8 cellular contexts compared by ENCODE assay signal in the genomic region with DNA sequence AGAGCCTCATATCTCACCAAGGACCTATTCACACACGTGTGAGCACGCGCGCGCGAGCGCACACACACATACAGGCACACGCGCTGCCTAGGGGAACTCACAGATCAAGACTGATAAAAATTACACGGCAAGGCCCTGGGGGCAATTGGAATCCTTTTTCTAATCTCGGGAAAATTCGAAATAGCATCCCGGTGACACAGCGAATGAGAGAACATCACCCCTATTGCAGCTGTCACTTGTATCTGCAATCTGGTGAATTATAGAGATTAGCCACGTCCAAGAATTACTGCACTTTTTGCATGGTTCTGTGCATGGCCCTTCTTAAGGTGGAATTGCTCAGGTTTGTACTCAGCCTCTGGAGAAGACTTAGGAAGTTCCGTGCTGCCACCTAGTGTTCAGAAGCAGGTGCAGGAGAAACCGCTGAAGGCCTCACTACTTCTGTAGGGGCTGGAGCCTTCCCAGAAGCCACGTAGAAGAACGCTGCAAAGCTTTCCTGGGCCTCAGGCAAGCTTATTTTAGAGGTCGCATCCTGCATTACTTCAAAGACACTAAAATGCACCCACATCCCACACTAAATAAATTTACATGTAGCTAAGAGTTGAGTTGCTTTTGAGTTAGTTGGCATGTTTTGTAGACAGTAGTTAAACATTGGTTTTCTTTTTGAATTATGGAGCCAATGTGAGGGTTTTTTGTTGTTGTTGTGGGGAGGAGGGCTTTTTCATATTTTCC.
A peak's percentile ranks its signal among the peaks of the same experiment; 100 is the strongest.
DNase-seq lines count a peak whose midpoint lies in the region; ATAC-seq and TF ChIP-seq lines count a peak whose summit lies in the region.

No MANE protein-coding gene starts in this region.

- DNase-seq in BE2C (peak; percentile 86), GM19240 (ENCODE audit: insufficient read length, low spot score) (peak; percentile 33), NCI-H524 (lab: John Stamatoyannopoulos, UW) (peak; percentile 81 to 87), endodermal cell (peak; percentile 93), memory B cell (ENCODE audit: low spot score in 2 of 2) (peak in 1 of 2 donors; percentile 18)
- DNase-seq in activated CD4-positive, alpha-beta T cell treated with anti-CD3 and anti-CD28 coated beads, Interleukin-2, amount 10 ng/mL, durations not matched to agents 7 days and 5 days, result peak; percentile 68
- DNase-seq in stimulated activated CD8-positive, alpha-beta memory T cell treated with anti-CD3 and anti-CD28 coated beads, Interleukin-4, amount 100 ng/mL, for 48 hours, result peak; percentile 69

- H3K9me3 Mint-ChIP-seq in activated CD4-positive, alpha-beta T cell treated with anti-CD3 and anti-CD28 coated beads, Interleukin-2, amount 10 ng/mL, durations not matched to agents 7 days and 5 days, result no peaks in the 10 kb centered on the region
- H3K9me3 Mint-ChIP-seq in endodermal cell (no peaks in the 10 kb centered on the region), memory B cell (no peaks in the 10 kb centered on the region)

- no peak overlapping the region for H3K27ac ChIP-seq in endodermal cell (ENCODE audit: low read depth, low read length)

- peaks cover 24% of the 10 kb centered on the region for H3K4me1 ChIP-seq in BE2C
- no peaks in the 10 kb centered on the region for H3K4me1 ChIP-seq in endodermal cell (ENCODE audit: control insufficient read depth, insufficient read depth, low read length)

- no peak overlapping the region for H3K4me3 Mint-ChIP-seq in activated CD4-positive, alpha-beta T cell treated with anti-CD3 and anti-CD28 coated beads, Interleukin-2, amount 10 ng/mL, durations not matched to agents 7 days and 5 days
- H3K4me3 Mint-ChIP-seq in endodermal cell (no peak overlapping the region), memory B cell (no peak overlapping the region)

- CTCF ChIA-PET in activated CD4-positive, alpha-beta T cell treated with anti-CD3 and anti-CD28 coated beads, Interleukin-2, amount 10 ng/mL, durations not matched to agents 7 days and 5 days (lab: Charles Lee), result no interaction called here

- H3K27me3 Mint-ChIP-seq in activated CD4-positive, alpha-beta T cell treated with anti-CD3 and anti-CD28 coated beads, Interleukin-2, amount 10 ng/mL, durations not matched to agents 7 days and 5 days, result no peaks in the 10 kb centered on the region
- no peaks in the 10 kb centered on the region for H3K27me3 Mint-ChIP-seq in endodermal cell (ENCODE audit: insufficient read depth)
- no peaks in the 10 kb centered on the region for H3K27me3 Mint-ChIP-seq in memory B cell

- no peaks in the 10 kb centered on the region for H3K4me1 Mint-ChIP-seq in activated CD4-positive, alpha-beta T cell treated with anti-CD3 and anti-CD28 coated beads, Interleukin-2, amount 10 ng/mL, durations not matched to agents 7 days and 5 days
- H3K4me1 Mint-ChIP-seq in endodermal cell, result peaks cover 45% of the 10 kb centered on the region
- no peaks in the 10 kb centered on the region for H3K4me1 Mint-ChIP-seq in memory B cell

- H3K27me3 ChIP-seq in BE2C, result no peaks in the 10 kb centered on the region
- no peaks in the 10 kb centered on the region for H3K27me3 ChIP-seq in endodermal cell (ENCODE audit: control insufficient read depth, insufficient read depth, low read length, poor library complexity, severe bottlenecking)

- WGBS in endodermal cell (ENCODE audit: insufficient coverage in 1 of 2, insufficient read length in 1 of 2), 2 experiments, result 59 to 68% methylated on average over 15 to 20 of the region's 20 CpGs

- H3K9ac ChIP-seq in endodermal cell (ENCODE audit: extremely low read depth, low read length, poor library complexity, severe bottlenecking), result no peak overlapping the region

- POLR2A ChIA-PET in activated CD4-positive, alpha-beta T cell treated with anti-CD3 and anti-CD28 coated beads, Interleukin-2, amount 10 ng/mL, durations not matched to agents 7 days and 5 days (lab: Charles Lee), result no interaction called here

- TF ChIP-seq CTCF in BE2C (IDR thresholded peaks at IDR 0.05; ENCODE audit: low read depth, low read length) (peak; percentile 99), endodermal cell (conservative IDR thresholded peaks at IDR 0.05) (peak; percentile 94)

- no peak overlapping the region for H3K27ac Mint-ChIP-seq in activated CD4-positive, alpha-beta T cell treated with anti-CD3 and anti-CD28 coated beads, Interleukin-2, amount 10 ng/mL, durations not matched to agents 7 days and 5 days
- H3K27ac Mint-ChIP-seq in endodermal cell (no peak overlapping the region), memory B cell (no peak overlapping the region)

- H3K36me3 Mint-ChIP-seq in activated CD4-positive, alpha-beta T cell treated with anti-CD3 and anti-CD28 coated beads, Interleukin-2, amount 10 ng/mL, durations not matched to agents 7 days and 5 days (ENCODE audit: low read depth), result no peaks in the 10 kb centered on the region
- no peaks in the 10 kb centered on the region for H3K36me3 Mint-ChIP-seq in endodermal cell (ENCODE audit: low read depth)
- no peaks in the 10 kb centered on the region for H3K36me3 Mint-ChIP-seq in memory B cell

- ATAC-seq in HG03520 (IDR thresholded peaks at IDR 0.05; ENCODE audit: unreplicated experiment), result peak; percentile 73
- ATAC-seq in memory B cell (ENCODE audit: low read depth), result peak; percentile 35

- H3K4me3 ChIP-seq in BE2C (ENCODE audit: low read depth, low read length) (no peak overlapping the region), endodermal cell (ENCODE audit: low read length) (no peak overlapping the region)

- H3K9me3 ChIP-seq in BE2C, result no peaks in the 10 kb centered on the region
- no peaks in the 10 kb centered on the region for H3K9me3 ChIP-seq in endodermal cell (ENCODE audit: control insufficient read depth, low read length)

- no peaks in the 10 kb centered on the region for H3K36me3 ChIP-seq in BE2C
- no peaks in the 10 kb centered on the region for H3K36me3 ChIP-seq in endodermal cell (ENCODE audit: control insufficient read depth, insufficient read depth, low read length)
